16 cellular contexts compared by ENCODE assay signal in the genomic region with DNA sequence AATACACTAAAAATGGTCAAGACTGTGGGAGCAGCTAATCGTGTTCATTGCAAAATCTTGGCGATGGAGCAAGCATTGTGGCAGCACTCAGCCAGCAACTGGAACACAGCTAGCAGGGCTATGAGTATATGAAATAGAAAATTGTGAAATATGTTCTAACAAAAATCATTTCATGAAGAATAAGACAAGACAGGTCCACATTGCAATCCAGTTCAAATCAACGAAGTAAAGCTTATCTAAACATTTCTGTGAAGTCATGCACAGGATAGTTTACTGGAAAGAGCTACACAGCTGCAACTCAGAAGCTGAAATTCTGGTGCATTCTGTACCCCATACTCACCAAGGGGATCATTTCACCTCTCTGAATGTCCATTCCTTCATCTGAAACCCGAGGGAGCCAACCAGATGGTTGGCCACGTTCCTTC. TPM values are rescaled to one million over a fixed set of nuclear protein-coding genes. Genes with fewer than 3 reads are reported as not detected.
DNase-seq lines count a peak whose midpoint lies in the region; ATAC-seq lines count a peak whose summit lies in the region.
"Had no signal": no experiment of that assay in that cellular context is flagged by ENCODE, and none has a peak within 500 bp of the region (broad histone marks: within the 10 kb centered on the region; RNA-seq: fewer than 3 reads in every experiment).

No MANE protein-coding gene starts in this region.

- ATAC-seq in stimulated activated effector memory CD8-positive, alpha-beta T cell treated with anti-CD3 and anti-CD28 coated beads, Interleukin-12 subunit alpha, Interleukin-12 subunit beta, amount 100 ng/mL, for 72 hours, result no peak
- ATAC-seq in GM18511 (IDR thresholded peaks at IDR 0.05; ENCODE audit: unreplicated experiment) (no peak), GM21619 (IDR thresholded peaks at IDR 0.05; ENCODE audit: unreplicated experiment) (no peak)
- ATAC-seq: left lobe of liver; naive thymus-derived CD4-positive, alpha-beta T cell had no signal

- H3K27ac Mint-ChIP-seq in stimulated activated effector memory CD8-positive, alpha-beta T cell treated with anti-CD3 and anti-CD28 coated beads, Interleukin-12 subunit alpha, Interleukin-12 subunit beta, amount 100 ng/mL, for 72 hours, result no peak overlapping the region
- no peak overlapping the region for H3K27ac Mint-ChIP-seq in activated T-helper 2 cell treated with anti-CD3 and anti-CD28 coated beads, Interferon-gamma antibody, Interleukin-2, Interleukin-4, amounts not matched to agents 10 μg/mL and 5 μg/mL and 100 μg/mL, durations not matched to agents 14 hours and 24 hours and 36 hours
- H3K27ac Mint-ChIP-seq: activated naive CD8-positive, alpha-beta T cell had no signal

- intact Hi-C loops in activated T-helper 2 cell treated with anti-CD3 and anti-CD28 coated beads, Interferon-gamma antibody, Interleukin-2, Interleukin-4, amounts not matched to agents 10 μg/mL and 5 μg/mL and 100 μg/mL, durations not matched to agents 14 hours and 24 hours and 36 hours (cut with micrococcal nuclease), result loop anchor here (5.0 kb wide), 1 partner anchor 253 kb away; no protein-coding TSS in a partner anchor

- H3K36me3 Mint-ChIP-seq in stimulated activated effector memory CD8-positive, alpha-beta T cell treated with anti-CD3 and anti-CD28 coated beads, Interleukin-12 subunit alpha, Interleukin-12 subunit beta, amount 100 ng/mL, for 72 hours, result peaks cover 17% of the 10 kb centered on the region
- no peaks in the 10 kb centered on the region for H3K36me3 Mint-ChIP-seq in activated T-helper 2 cell treated with anti-CD3 and anti-CD28 coated beads, Interferon-gamma antibody, Interleukin-2, Interleukin-4, amounts not matched to agents 10 μg/mL and 5 μg/mL and 100 μg/mL, durations not matched to agents 14 hours and 24 hours and 36 hours (ENCODE audit: low read depth)
- H3K36me3 Mint-ChIP-seq: activated naive CD8-positive, alpha-beta T cell; naive thymus-derived CD4-positive, alpha-beta T cell had no signal

- H3K4me3 Mint-ChIP-seq in stimulated activated effector memory CD8-positive, alpha-beta T cell treated with anti-CD3 and anti-CD28 coated beads, Interleukin-12 subunit alpha, Interleukin-12 subunit beta, amount 100 ng/mL, for 72 hours, result peak overlapping the region; percentile 22
- no peak overlapping the region for H3K4me3 Mint-ChIP-seq in activated T-helper 2 cell treated with anti-CD3 and anti-CD28 coated beads, Interferon-gamma antibody, Interleukin-2, Interleukin-4, amounts not matched to agents 10 μg/mL and 5 μg/mL and 100 μg/mL, durations not matched to agents 14 hours and 24 hours and 36 hours (ENCODE audit: low read depth)
- H3K4me3 Mint-ChIP-seq: activated naive CD8-positive, alpha-beta T cell; naive thymus-derived CD4-positive, alpha-beta T cell had no signal

- H3K9me3 Mint-ChIP-seq in stimulated activated effector memory CD8-positive, alpha-beta T cell treated with anti-CD3 and anti-CD28 coated beads, Interleukin-12 subunit alpha, Interleukin-12 subunit beta, amount 100 ng/mL, for 72 hours, result no peaks in the 10 kb centered on the region
- no peaks in the 10 kb centered on the region for H3K9me3 Mint-ChIP-seq in activated T-helper 2 cell treated with anti-CD3 and anti-CD28 coated beads, Interferon-gamma antibody, Interleukin-2, Interleukin-4, amounts not matched to agents 10 μg/mL and 5 μg/mL and 100 μg/mL, durations not matched to agents 14 hours and 24 hours and 36 hours
- H3K9me3 Mint-ChIP-seq: naive thymus-derived CD4-positive, alpha-beta T cell had no signal

- no peaks in the 10 kb centered on the region for H3K27me3 Mint-ChIP-seq in activated T-helper 2 cell treated with anti-CD3 and anti-CD28 coated beads, Interferon-gamma antibody, Interleukin-2, Interleukin-4, amounts not matched to agents 10 μg/mL and 5 μg/mL and 100 μg/mL, durations not matched to agents 14 hours and 24 hours and 36 hours (ENCODE audit: low read depth)
- H3K27me3 Mint-ChIP-seq: activated naive CD8-positive, alpha-beta T cell had no signal

- peak; percentile 41 for DNase-seq in SKM-1 treated with dmso at 0.1 percent for 144 hours (lab: John Stamatoyannopoulos, UW; ENCODE audit: unreplicated experiment)
- DNase-seq in SKM-1 (lab: John Stamatoyannopoulos, UW; ENCODE audit: unreplicated experiment), result no peak
- DNase-seq in NOMO-1 (lab: John Stamatoyannopoulos, UW; ENCODE audit: unreplicated experiment in 2 of 2), result peak; percentile 38 to 56
- DNase-seq in fibroblast of peridontal ligament (ENCODE audit: extremely low read depth), result peak; percentile 93
- DNase-seq in stimulated activated effector memory CD8-positive, alpha-beta T cell treated with anti-CD3 and anti-CD28 coated beads, Interleukin-12 subunit alpha, Interleukin-12 subunit beta, amount 100 ng/mL, for 72 hours (ENCODE audit: low spot score in 2 of 2), result peak in 1 of 2 donors; percentile 47
- DNase-seq in activated T-helper 2 cell treated with anti-CD3 and anti-CD28 coated beads, Interferon-gamma antibody, Interleukin-2, Interleukin-4, amounts not matched to agents 10 μg/mL and 5 μg/mL and 100 μg/mL, durations not matched to agents 14 hours and 24 hours and 36 hours (ENCODE audit: low spot score), result no peak
- DNase-seq: Calu3; naive thymus-derived CD4-positive, alpha-beta T cell; NCI-H1048; PC-9; stimulated activated CD4-positive, alpha-beta T cell treated with anti-CD3 and anti-CD28 coated beads, Interleukin-4, amount 100 ng/mL, for 1 hour; SW 1271 had no signal

- peaks cover 39% of the 10 kb centered on the region for H3K4me1 Mint-ChIP-seq in stimulated activated effector memory CD8-positive, alpha-beta T cell treated with anti-CD3 and anti-CD28 coated beads, Interleukin-12 subunit alpha, Interleukin-12 subunit beta, amount 100 ng/mL, for 72 hours
- H3K4me1 Mint-ChIP-seq in activated T-helper 2 cell treated with anti-CD3 and anti-CD28 coated beads, Interferon-gamma antibody, Interleukin-2, Interleukin-4, amounts not matched to agents 10 μg/mL and 5 μg/mL and 100 μg/mL, durations not matched to agents 14 hours and 24 hours and 36 hours (ENCODE audit: low read depth), result peaks cover 44% of the 10 kb centered on the region

RNA-seq across cellular contexts. Expression of a gene that starts 5.3 kb away (rescaled TPM):
- 191 and 192 TPM in 2 replicates for total RNA-seq in activated T-helper 2 cell treated with anti-CD3 and anti-CD28 coated beads, Interferon-gamma antibody, Interleukin-2, Interleukin-4, amounts not matched to agents 10 μg/mL and 5 μg/mL and 100 μg/mL, durations not matched to agents 14 hours and 24 hours and 36 hours

Comparison
In these comparisons a context has a peak if more than half of its experiments do, and no peak if none do; other contexts are left out.
1. DNase-seq: peak in SKM-1 treated with dmso at 0.1 percent for 144 hours (single experiment), NOMO-1 (2 of 2) and fibroblast of peridontal ligament (single experiment); none in SKM-1 (single experiment) and activated T-helper 2 cell treated with anti-CD3 and anti-CD28 coated beads, Interferon-gamma antibody, Interleukin-2, Interleukin-4, amounts not matched to agents 10 μg/mL and 5 μg/mL and 100 μg/mL, durations not matched to agents 14 hours and 24 hours and 36 hours (single experiment).